In the genomic region with DNA sequence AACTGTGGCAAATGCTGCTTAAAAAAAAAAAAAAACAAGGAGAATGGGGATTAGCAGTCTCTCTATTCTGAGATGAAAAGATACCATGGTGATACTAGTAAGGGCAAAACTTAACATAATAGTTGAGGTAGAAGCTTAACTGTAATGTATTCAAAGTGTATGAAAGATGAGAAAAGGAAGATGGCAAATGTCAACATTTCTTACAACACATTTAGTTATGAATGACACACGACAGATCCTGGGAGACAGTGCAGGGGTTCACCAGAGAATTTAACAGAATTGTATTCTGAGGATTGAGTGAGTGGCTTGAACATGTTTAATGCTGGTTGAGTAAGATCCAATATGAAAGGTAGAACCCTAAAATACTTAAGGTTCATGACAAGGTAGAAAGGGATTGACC, we compare ENCODE assay signal across 19 cellular contexts. TPM values are rescaled to one million over a fixed set of nuclear protein-coding genes. Genes with fewer than 3 reads are reported as not detected.
DNase-seq lines count a peak whose midpoint lies in the region; ATAC-seq and TF ChIP-seq lines count a peak whose summit lies in the region.
"Had no signal": no experiment of that assay in that cellular context is flagged by ENCODE, and none has a peak within 500 bp of the region (broad histone marks: within the 10 kb centered on the region; RNA-seq: fewer than 3 reads in every experiment).

No MANE protein-coding gene starts in this region.

- H3K4me1 Mint-ChIP-seq in CD4-positive, alpha-beta T cell (ENCODE audit: low read depth): peaks cover 65% of the 10 kb centered on the region
- H3K4me1 Mint-ChIP-seq in Caco-2 (ENCODE audit: low read depth, unreplicated experiment) (peaks cover 34% of the 10 kb centered on the region), T-cell (peaks cover 57 to 79% (median 68%) of the 10 kb centered on the region in 3 donors), naive B cell (peaks cover 44 to 61% (median 51%) of the 10 kb centered on the region in 3 donors), chondrocyte (ENCODE audit: low read depth) (peaks cover 19% of the 10 kb centered on the region)

- peak overlapping the region; percentile 22 for H3K27ac Mint-ChIP-seq in CD4-positive, alpha-beta T cell
- peak overlapping the region; percentile 26 for H3K27ac Mint-ChIP-seq in Caco-2 (ENCODE audit: unreplicated experiment)
- H3K27ac Mint-ChIP-seq in T-cell: peak overlapping the region; percentile 50 to 76
- H3K27ac Mint-ChIP-seq in naive B cell: peak overlapping the region; percentile 4 to 89 (median 70)
- H3K27ac Mint-ChIP-seq in chondrocyte (ENCODE audit: unreplicated experiment): no peak overlapping the region
- H3K27ac Mint-ChIP-seq: dendritic cell treated with granulocyte-macrophage colony-stimulating factor and Interleukin-4, amounts not matched to agents 40 ng/mL and 50 ng/mL, for 4 days; stimulated activated naive CD8-positive, alpha-beta T cell treated with anti-CD3 and anti-CD28 coated beads, Interleukin-15, amount 100 ng/mL, for 72 hours had no signal

- TF ChIP-seq CTCF in CD4-positive, alpha-beta T cell (IDR thresholded peaks at IDR 0.05): no peak
- TF ChIP-seq CTCF in Caco-2 (IDR thresholded peaks at IDR 0.05; ENCODE audit: insufficient read depth in 1 of 2, low read depth in 1 of 2, low read length in 1 of 2, severe bottlenecking in 1 of 2, unreplicated experiment in 1 of 2): no peak
- no peak for TF ChIP-seq CTCF in chondrocyte (IDR thresholded peaks at IDR 0.05)
- no peak for TF ChIP-seq CTCF in heart right ventricle (IDR thresholded peaks at IDR 0.05)

- intact Hi-C loops in CD4-positive, alpha-beta T cell (cut with DNase I, micrococcal nuclease): loop anchor here in 1 of 2 experiments (5.0 kb wide), 1 partner anchor 50 kb away; no protein-coding TSS in a partner anchor
- intact Hi-C loops in Caco-2 (cut with micrococcal nuclease; ENCODE audit: unreplicated experiment) (no loop called here), heart right ventricle (cut with DNase I) (no loop called here)

- no peak for ATAC-seq in CD4-positive, alpha-beta T cell (ENCODE audit: poor library complexity)
- ATAC-seq in T-cell (replicated peaks in 1 of 4) (no peak), naive B cell (ENCODE audit: low read depth in 2 of 2) (no peak), heart right ventricle (no peak)
- ATAC-seq: foreskin keratinocyte had no signal

- H3K4me3 Mint-ChIP-seq in CD4-positive, alpha-beta T cell: no peak overlapping the region
- no peak overlapping the region for H3K4me3 Mint-ChIP-seq in Caco-2 (ENCODE audit: unreplicated experiment)
- no peak overlapping the region for H3K4me3 Mint-ChIP-seq in T-cell
- no peak overlapping the region for H3K4me3 Mint-ChIP-seq in naive B cell
- H3K4me3 Mint-ChIP-seq in chondrocyte (ENCODE audit: unreplicated experiment): no peak overlapping the region
- H3K4me3 Mint-ChIP-seq: dendritic cell treated with granulocyte-macrophage colony-stimulating factor and Interleukin-4, amounts not matched to agents 40 ng/mL and 50 ng/mL, for 4 days; T-helper 2 cell treated with Interferon-gamma antibody and Interleukin-4, amounts not matched to agents 5 μg/mL and 100 μg/mL, for 36 hours had no signal

- H3K36me3 Mint-ChIP-seq in CD4-positive, alpha-beta T cell (ENCODE audit: low read depth): peaks cover 60% of the 10 kb centered on the region
- H3K36me3 Mint-ChIP-seq in Caco-2 (ENCODE audit: insufficient read depth, unreplicated experiment) (peaks cover 22% of the 10 kb centered on the region), T-cell (peaks cover 28% of the 10 kb centered on the region), naive B cell (peaks cover 9 to 16% of the 10 kb centered on the region in 2 donors), chondrocyte (ENCODE audit: low read depth) (peaks cover 11% of the 10 kb centered on the region)

- no peaks in the 10 kb centered on the region for H3K27me3 Mint-ChIP-seq in CD4-positive, alpha-beta T cell
- H3K27me3 Mint-ChIP-seq in Caco-2 (ENCODE audit: insufficient read depth, unreplicated experiment): no peaks in the 10 kb centered on the region
- H3K27me3 Mint-ChIP-seq in T-cell: no peaks in the 10 kb centered on the region
- H3K27me3 Mint-ChIP-seq in naive B cell: no peaks in the 10 kb centered on the region
- no peaks in the 10 kb centered on the region for H3K27me3 Mint-ChIP-seq in chondrocyte (ENCODE audit: low read depth)
- H3K27me3 Mint-ChIP-seq: dendritic cell treated with granulocyte-macrophage colony-stimulating factor and Interleukin-4, amounts not matched to agents 40 ng/mL and 50 ng/mL, for 4 days; stimulated activated naive CD8-positive, alpha-beta T cell treated with anti-CD3 and anti-CD28 coated beads, Interleukin-15, amount 100 ng/mL, for 72 hours had no signal

- H3K9me3 Mint-ChIP-seq in CD4-positive, alpha-beta T cell: no peaks in the 10 kb centered on the region
- no peaks in the 10 kb centered on the region for H3K9me3 Mint-ChIP-seq in Caco-2 (ENCODE audit: unreplicated experiment)
- no peaks in the 10 kb centered on the region for H3K9me3 Mint-ChIP-seq in T-cell
- no peaks in the 10 kb centered on the region for H3K9me3 Mint-ChIP-seq in naive B cell
- no peaks in the 10 kb centered on the region for H3K9me3 Mint-ChIP-seq in chondrocyte (ENCODE audit: low read depth)
- H3K9me3 Mint-ChIP-seq: dendritic cell treated with granulocyte-macrophage colony-stimulating factor and Interleukin-4, amounts not matched to agents 40 ng/mL and 50 ng/mL, for 4 days; stimulated activated naive CD8-positive, alpha-beta T cell treated with anti-CD3 and anti-CD28 coated beads, Interleukin-15, amount 100 ng/mL, for 72 hours; T-helper 2 cell treated with Interferon-gamma antibody and Interleukin-4, amounts not matched to agents 5 μg/mL and 100 μg/mL, for 36 hours had no signal

- POLR2A ChIA-PET in CD4-positive, alpha-beta T cell (lab: Charles Lee): interaction anchor here (1.1 kb wide), 1 partner anchor 84 kb away, joined by 3 read pairs; no protein-coding TSS in a partner anchor
- POLR2A ChIA-PET in Caco-2 (lab: Charles Lee) (no interaction called here), T-cell (lab: Charles Lee) (no interaction called here)

- H3K4me3 ChIP-seq in Caco-2 (ENCODE audit: low read depth, low read length): no peak overlapping the region
- H3K4me3 ChIP-seq in heart right ventricle: no peak overlapping the region

- CTCF ChIA-PET in CD4-positive, alpha-beta T cell (lab: Charles Lee): interaction anchor here (1.2 kb wide), 1 partner anchor 17 kb away, joined by 3 read pairs; no protein-coding TSS in a partner anchor
- CTCF ChIA-PET in Caco-2 (lab: Charles Lee): no interaction called here
- CTCF ChIA-PET in T-cell (lab: Charles Lee): interaction anchor here in 1 of 2 donors (0.6 kb wide), 1 partner anchor 32 kb away, joined by 5 read pairs; no protein-coding TSS in a partner anchor

- no peaks in the 10 kb centered on the region for H3K9me3 ChIP-seq in CD4-positive, alpha-beta T cell (ENCODE audit: control insufficient read depth, low read length)
- H3K9me3 ChIP-seq in Caco-2 (no peaks in the 10 kb centered on the region), heart right ventricle (no peaks in the 10 kb centered on the region)

- H3K27me3 ChIP-seq in CD4-positive, alpha-beta T cell (ENCODE audit: control insufficient read depth, insufficient read depth, low read length): no peaks in the 10 kb centered on the region
- H3K27me3 ChIP-seq in Caco-2 (replicated peaks; ENCODE audit: control insufficient read depth, insufficient read depth, low read length) (no peaks in the 10 kb centered on the region), heart right ventricle (no peaks in the 10 kb centered on the region)
- H3K27me3 ChIP-seq: brain microvascular endothelial cell, foreskin keratinocyte had no signal

- no peak for DNase-seq in CD4-positive, alpha-beta T cell
- no peak for DNase-seq in Caco-2
- DNase-seq in T-cell: no peak
- no peak for DNase-seq in naive B cell
- DNase-seq in chondrocyte (ENCODE audit: low spot score): no peak
- DNase-seq in heart right ventricle: no peak
- DNase-seq in SKM-1 treated with dmso at 0.1 percent for 144 hours (lab: John Stamatoyannopoulos, UW; ENCODE audit: unreplicated experiment): no peak
- DNase-seq: brain microvascular endothelial cell; DMS 273 treated with DMSO at 0.1 percent for 48 hours; foreskin keratinocyte; GDM1; kidney; mammary epithelial cell; NCI-H187; posterior cingulate gyrus; stimulated activated naive CD8-positive, alpha-beta T cell treated with anti-CD3 and anti-CD28 coated beads, Interleukin-15, amount 100 ng/mL, for 72 hours; trophoblast cell had no signal

- no peak overlapping the region for H3K27ac ChIP-seq in CD4-positive, alpha-beta T cell (ENCODE audit: low read depth, low read length)
- H3K27ac ChIP-seq in heart right ventricle: no peak overlapping the region
- H3K27ac ChIP-seq: brain microvascular endothelial cell, foreskin keratinocyte had no signal

- BruUV-seq in Caco-2 (replicated peaks; lab: Mats Ljungman, UMichigan): no TSS peak

- H3K36me3 ChIP-seq in Caco-2 (ENCODE audit: control insufficient read depth, insufficient read depth, low read length) (no peaks in the 10 kb centered on the region), heart right ventricle (peaks cover 0 to 48% (median 0%) of the 10 kb centered on the region in 9 donors)

- 94 to 95% methylated on average over 1 of the region's 1 CpG for WGBS in heart right ventricle, 2 donors

- peaks cover 8% of the 10 kb centered on the region for H3K4me1 ChIP-seq in Caco-2
- H3K4me1 ChIP-seq in heart right ventricle: peaks cover 0 to 36% (median 17%) of the 10 kb centered on the region in 9 donors
- H3K4me1 ChIP-seq: foreskin keratinocyte had no signal

RNA-seq across cellular contexts. Expression of gene CUL3, which starts 52.7 kb away (rescaled TPM):
- total RNA-seq in CD4-positive, alpha-beta T cell: 100 to 1,000 TPM; 115 TPM
- total RNA-seq in Caco-2 (2022): 66.0 and 66.3 TPM in 2 replicates
- total RNA-seq in T-cell: 10 to 100 TPM; 66.1 to 95.9 (median 82.7) TPM
- polyA plus RNA-seq in naive B cell (ENCODE audit: low read depth in 6 of 6): 10 to 100 TPM; 29.4 to 65.2 (median 40.3) TPM
- 65.6 to 75.1 TPM (median 70.6 TPM) in 3 replicates for total RNA-seq in chondrocyte
- 10 to 100 TPM; 60.2 to 87.9 (median 69.8) TPM for total RNA-seq in heart right ventricle
- polyA plus RNA-seq in heart right ventricle: 10 to 100 TPM; 63.8 to 70.1 TPM
